Comparison of ENCODE assay signal across 26 cellular contexts in the genomic region with DNA sequence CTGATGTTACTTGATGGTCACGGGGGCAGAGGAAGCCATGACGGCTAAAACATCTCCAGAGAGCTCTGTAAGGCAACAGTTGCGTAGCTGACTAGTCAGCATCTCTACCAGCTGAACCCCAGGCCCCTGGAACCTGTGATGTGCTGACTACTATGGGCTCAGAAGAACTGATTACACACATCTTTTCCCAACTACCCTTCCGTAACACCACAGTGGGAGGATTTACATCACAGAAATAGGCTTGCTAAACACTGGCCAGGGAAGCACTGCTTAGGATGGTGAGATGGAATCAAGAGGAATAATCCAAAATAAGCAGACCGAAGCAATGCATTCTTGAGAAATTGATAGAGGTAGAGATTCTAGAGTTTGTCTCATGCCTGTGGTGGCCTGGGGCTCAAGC.
DNase-seq lines count a peak whose midpoint lies in the region; ATAC-seq, FAIRE-seq and TF ChIP-seq lines count a peak whose summit lies in the region.
"Had no signal": no experiment of that assay in that cellular context is flagged by ENCODE, and none has a peak within 500 bp of the region (broad histone marks: within the 10 kb centered on the region; RNA-seq: fewer than 3 reads in every experiment).

No MANE protein-coding gene starts in this region.

- no peak overlapping the region for H3K4ac ChIP-seq in H1 (replicated peaks; ENCODE audit: insufficient read length, low read depth, low read length)

- no peaks in the 10 kb centered on the region for H4K20me1 ChIP-seq in H1 (replicated peaks in 1 of 2; ENCODE audit: control insufficient read depth in 1 of 2, insufficient read depth in 2 of 2, low read length in 2 of 2)

- no peak overlapping the region for H3K23ac ChIP-seq in H1 (ENCODE audit: insufficient read length)

- H3K79me1 ChIP-seq in H1 (ENCODE audit: low read depth, low read length): peaks cover 2% of the 10 kb centered on the region; the same call in 1 of the 2 replicates

- peak overlapping the region; percentile 71; the same call in 1 of the 2 replicates for H2BK12ac ChIP-seq in H1 (ENCODE audit: low read depth, low read length)

- peaks cover 49% of the 10 kb centered on the region for H3K4me1 Mint-ChIP-seq in T-helper 2 cell treated with Interferon-gamma antibody and Interleukin-4, amounts not matched to agents 5 μg/mL and 100 μg/mL, for 36 hours (ENCODE audit: low read depth)
- H3K4me1 Mint-ChIP-seq in osteocyte (ENCODE audit: unreplicated experiment): peaks cover 36% of the 10 kb centered on the region
- H3K4me1 Mint-ChIP-seq: activated B cell treated with CpG ODN at 0.5 μM for 24 hours, brain, naive B cell, T-helper 17 cell had no signal

- FAIRE-seq in RCC 7860 (lab: Jason Lieb, UNC) (peak; percentile 16), H1 (lab: Jason Lieb, UNC) (no peak)
- FAIRE-seq: colon, GM12891, K562, pancreas had no signal

- H3K36me3 ChIP-seq in H1 (ENCODE audit: control insufficient read depth in 2 of 4, insufficient read depth in 4 of 4, low read length in 3 of 4): peaks cover 0 to 12% (median 5%) of the 10 kb centered on the region in 4 experiments; a peak in 4 of 8 replicates
- H3K36me3 ChIP-seq: BE2C, right lobe of liver had no signal

- no peak overlapping the region for H3K4me2 ChIP-seq in H1 (ENCODE audit: insufficient read depth in 1 of 2, low read depth in 2 of 2, low read length in 2 of 2)

- H3K9me3 ChIP-seq in H1 (ENCODE audit: insufficient read depth in 2 of 2, low read depth in 1 of 2, low read length in 1 of 2): no peaks in the 10 kb centered on the region
- H3K9me3 ChIP-seq: BE2C, Caco-2, pancreas, right lobe of liver, upper lobe of right lung had no signal

- H3K18ac ChIP-seq in H1 (ENCODE audit: extremely low read depth, low read length): peak overlapping the region; percentile 62; the same call in 1 of the 2 replicates

- peaks cover 16% of the 10 kb centered on the region for H3K9me3 Mint-ChIP-seq in T-helper 2 cell treated with Interferon-gamma antibody and Interleukin-4, amounts not matched to agents 5 μg/mL and 100 μg/mL, for 36 hours
- H3K9me3 Mint-ChIP-seq in osteocyte (ENCODE audit: unreplicated experiment): no peaks in the 10 kb centered on the region
- H3K9me3 Mint-ChIP-seq: activated B cell treated with CpG ODN at 0.5 μM for 24 hours; activated CD4-positive, alpha-beta memory T cell treated with anti-CD3 and anti-CD28 coated beads for 36 hours; activated naive CD8-positive, alpha-beta T cell treated with anti-CD3 and anti-CD28 coated beads, Interleukin-2, amount 50 U/mL, for 24 hours; brain had no signal

- no peak for TF ChIP-seq EP300 in H1 (IDR thresholded peaks at IDR 0.05; ENCODE audit: borderline replicate concordance in 1 of 2, low read depth in 2 of 2, low read length in 2 of 2)

- H3K27me3 Mint-ChIP-seq in T-helper 2 cell treated with Interferon-gamma antibody and Interleukin-4, amounts not matched to agents 5 μg/mL and 100 μg/mL, for 36 hours (ENCODE audit: low read depth): no peaks in the 10 kb centered on the region
- H3K27me3 Mint-ChIP-seq in osteocyte (ENCODE audit: unreplicated experiment): no peaks in the 10 kb centered on the region
- H3K27me3 Mint-ChIP-seq: activated CD4-positive, alpha-beta memory T cell treated with anti-CD3 and anti-CD28 coated beads for 36 hours; activated naive CD8-positive, alpha-beta T cell treated with anti-CD3 and anti-CD28 coated beads, Interleukin-2, amount 50 U/mL, for 24 hours had no signal

- H3K27ac Mint-ChIP-seq in T-helper 2 cell treated with Interferon-gamma antibody and Interleukin-4, amounts not matched to agents 5 μg/mL and 100 μg/mL, for 36 hours: peak overlapping the region; percentile 64
- peak overlapping the region; percentile 71 for H3K27ac Mint-ChIP-seq in osteocyte (ENCODE audit: unreplicated experiment)
- H3K27ac Mint-ChIP-seq: activated B cell treated with CpG ODN at 0.5 μM for 24 hours; activated CD4-positive, alpha-beta memory T cell treated with anti-CD3 and anti-CD28 coated beads for 36 hours; activated naive CD8-positive, alpha-beta T cell treated with anti-CD3 and anti-CD28 coated beads, Interleukin-2, amount 50 U/mL, for 24 hours; brain; naive B cell; T-helper 17 cell had no signal

- TF ChIP-seq CTCF in H1 (IDR thresholded peaks at IDR 0.05; ENCODE audit: control extremely low read depth in 1 of 3, insufficient read depth in 1 of 3, low read depth in 1 of 3, low read length in 3 of 3) (no peak), osteocyte (IDR thresholded peaks at IDR 0.05) (no peak)

- POLR2A ChIA-PET in H1 (lab: Charles Lee; ENCODE audit: partially characterized antibody): interaction anchor here (0.9 to 1.4 kb wide), 4 partner anchors 9 to 148 kb away, joined by 3 to 8 read pairs (median 3); partner anchors contain the start of gene PTPN14

- no peak for DNase-seq in T-helper 2 cell treated with Interferon-gamma antibody and Interleukin-4, amounts not matched to agents 5 μg/mL and 100 μg/mL, for 36 hours (ENCODE audit: low spot score)
- no peak for DNase-seq in T-helper 2 cell
- peak; percentile 56 for DNase-seq in RCC 7860 (ENCODE audit: low spot score)
- DNase-seq in H1 (ENCODE audit: low read depth in 1 of 2, low spot score in 2 of 2): no peak
- DNase-seq in osteocyte (ENCODE audit: extremely low spot score, unreplicated experiment): no peak
- DNase-seq in NCI-H524 treated with DMSO at 0.1 percent for 48 hours (lab: John Stamatoyannopoulos, UW): no peak
- DNase-seq in NCI-H524 (lab: John Stamatoyannopoulos, UW): no peak
- DNase-seq: activated B cell treated with CpG ODN at 0.5 μM for 24 hours; activated CD4-positive, alpha-beta memory T cell treated with anti-CD3 and anti-CD28 coated beads for 36 hours; activated effector memory CD4-positive, alpha-beta T cell treated with anti-CD3 and anti-CD28 coated beads, Interleukin-2, amount 50 U/mL, for 16 hours; activated naive CD8-positive, alpha-beta T cell treated with anti-CD3 and anti-CD28 coated beads, Interleukin-2, amount 50 U/mL, for 24 hours; BE2C; Caco-2; DND-41; naive B cell; NCI-H187 treated with DMSO at 0.1 percent for 48 hours; NCI-H82; pancreas; right lobe of liver; T-helper 17 cell; upper lobe of right lung had no signal

- H3K56ac ChIP-seq in H1 (replicated peaks; ENCODE audit: insufficient read length, low read depth, low read length): no peak overlapping the region

- peak overlapping the region; percentile 18; the same call in 1 of the 2 replicates for H2AK5ac ChIP-seq in H1 (ENCODE audit: low read depth, low read length)

- no peak for TF ChIP-seq RAD21 in H1 (IDR thresholded peaks at IDR 0.05 in 1 of 2, conservative IDR thresholded peaks at IDR 0.05 in 1 of 2; ENCODE audit: low read depth in 2 of 2, low read length in 2 of 2)

- no peak overlapping the region for H2AFZ ChIP-seq in H1 (ENCODE audit: low read length)

- no peaks in the 10 kb centered on the region for H3K23me2 ChIP-seq in H1 (ENCODE audit: low read depth, low read length)

- no peak for TF ChIP-seq POLR2A in H1 (IDR thresholded peaks at IDR 0.05; ENCODE audit: control extremely low read depth in 1 of 2, low read depth in 2 of 2, low read length in 2 of 2)

- 96% methylated on average over 5 of the region's 5 CpGs; no CpG with 5 or more reads in 1 of the 2 experiments for WGBS in H1 (ENCODE audit: extremely low coverage in 1 of 2, insufficient coverage in 1 of 2, insufficient read length in 1 of 2, insufficient replicate concordance in 2 of 2, low coverage in 1 of 2, low lambda C conversion rate in 2 of 2, missing lambda C conversion rate in 1 of 2), 2 experiments

- H3K4me1 ChIP-seq in H1 (replicated peaks in 1 of 4; ENCODE audit: control insufficient read depth in 3 of 4, insufficient read depth in 4 of 4, low read length in 3 of 4): peaks cover 6 to 13% (median 10%) of the 10 kb centered on the region in 4 experiments
- H3K4me1 ChIP-seq: BE2C, pancreas, right lobe of liver had no signal

- no peaks in the 10 kb centered on the region for H3K27me3 ChIP-seq in H1 (replicated peaks in 1 of 4; ENCODE audit: control insufficient read depth in 3 of 4, extremely low read depth in 1 of 4, insufficient read depth in 3 of 4, low read length in 3 of 4)
- H3K27me3 ChIP-seq: pancreas, right lobe of liver, upper lobe of right lung had no signal

- no peak overlapping the region for H4K5ac ChIP-seq in H1 (ENCODE audit: insufficient read length, low read depth, low read length)

- peak overlapping the region; percentile 10 for H3K4me3 Mint-ChIP-seq in T-helper 2 cell treated with Interferon-gamma antibody and Interleukin-4, amounts not matched to agents 5 μg/mL and 100 μg/mL, for 36 hours
- no peak overlapping the region for H3K4me3 Mint-ChIP-seq in osteocyte (ENCODE audit: unreplicated experiment)
- H3K4me3 Mint-ChIP-seq: activated B cell treated with CpG ODN at 0.5 μM for 24 hours; activated CD4-positive, alpha-beta memory T cell treated with anti-CD3 and anti-CD28 coated beads for 36 hours; activated naive CD8-positive, alpha-beta T cell treated with anti-CD3 and anti-CD28 coated beads, Interleukin-2, amount 50 U/mL, for 24 hours; brain; naive B cell; T-helper 17 cell had no signal

- CTCF ChIA-PET in H1 (lab: Charles Lee; ENCODE audit: partially characterized antibody): interaction anchor here (0.7 to 4.5 kb wide), 11 partner anchors 13 to 185 kb away, joined by 3 to 21 read pairs (median 6); no protein-coding TSS in a partner anchor

- ATAC-seq in GM21576 (IDR thresholded peaks at IDR 0.05; ENCODE audit: unreplicated experiment): no peak
- ATAC-seq: activated naive CD8-positive, alpha-beta T cell treated with anti-CD3 and anti-CD28 coated beads, Interleukin-2, amount 50 U/mL, for 24 hours; pancreas; T-helper 17 cell; upper lobe of right lung had no signal

- H4K91ac ChIP-seq in H1 (replicated peaks; ENCODE audit: insufficient read length, low read length): peak overlapping the region; percentile 4

- no peak overlapping the region for H3K9ac ChIP-seq in H1 (replicated peaks in 1 of 4; ENCODE audit: extremely low read depth in 1 of 4, low read depth in 3 of 4, low read length in 3 of 4)

- 0 out of 4 replicates have a peak, but pooled peaks cover 0 to 2% of the 10 kb centered on the region in 2 experiments for H3K79me2 ChIP-seq in H1 (ENCODE audit: control insufficient read depth in 1 of 2, insufficient read depth in 2 of 2, low read length in 2 of 2)

- H2BK120ac ChIP-seq in H1 (replicated peaks; ENCODE audit: low read depth, low read length): no peak overlapping the region

- no peak overlapping the region for H3K14ac ChIP-seq in H1 (ENCODE audit: insufficient read length)

- no peak overlapping the region for H4K8ac ChIP-seq in H1 (ENCODE audit: extremely low read depth, insufficient read depth, low read length)

- peaks cover 45% of the 10 kb centered on the region for H3K36me3 Mint-ChIP-seq in T-helper 2 cell treated with Interferon-gamma antibody and Interleukin-4, amounts not matched to agents 5 μg/mL and 100 μg/mL, for 36 hours (ENCODE audit: low read depth)
- H3K36me3 Mint-ChIP-seq in osteocyte (ENCODE audit: unreplicated experiment): peaks cover 29% of the 10 kb centered on the region
- H3K36me3 Mint-ChIP-seq: activated CD4-positive, alpha-beta memory T cell treated with anti-CD3 and anti-CD28 coated beads for 36 hours; naive B cell had no signal

- no peak overlapping the region for H3K4me3 ChIP-seq in H1 (ENCODE audit: extremely low read depth in 1 of 4, insufficient read depth in 2 of 4, low read depth in 3 of 4, low read length in 4 of 4)
- H3K4me3 ChIP-seq: K562, pancreas, right lobe of liver, upper lobe of right lung had no signal

- peak overlapping the region; percentile 4; the same call in 1 of the 2 replicates for H2BK20ac ChIP-seq in H1 (ENCODE audit: low read length)

- H2BK15ac ChIP-seq in H1 (ENCODE audit: low read length): peak overlapping the region; percentile 0; the same call in 1 of the 2 replicates

- H3K27ac ChIP-seq in H1 (ENCODE audit: low read depth, low read length): no peak overlapping the region
- H3K27ac ChIP-seq: pancreas, right lobe of liver, upper lobe of right lung had no signal

- peak overlapping the region; percentile 6; the same call in 1 of the 2 replicates for H2BK5ac ChIP-seq in H1 (ENCODE audit: low read depth, low read length)
